Comparison of ENCODE assay signal across 20 cellular contexts in the genomic region with DNA sequence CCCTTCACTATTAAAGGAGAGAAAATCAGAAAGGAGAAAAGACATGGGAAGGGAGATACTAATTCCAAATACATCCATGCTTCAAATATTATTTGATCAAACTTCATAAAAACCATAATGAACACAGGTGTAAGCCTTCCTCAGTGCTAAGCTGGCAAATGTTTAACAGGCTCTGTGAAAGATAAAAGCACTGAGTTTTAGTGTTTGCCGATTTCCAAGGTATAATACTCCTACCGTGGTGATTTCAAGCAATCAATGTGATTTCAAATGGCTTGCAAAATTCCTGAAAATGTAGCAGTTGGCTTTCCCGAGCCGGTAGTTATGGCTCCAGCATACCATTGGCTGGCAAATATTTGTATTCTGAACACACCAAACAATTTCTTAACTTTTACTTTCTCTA.
"Had no signal": no experiment of that assay in that cellular context is flagged by ENCODE, and none has a peak within 500 bp of the region (broad histone marks: within the 10 kb centered on the region; RNA-seq: fewer than 3 reads in every experiment).

No MANE protein-coding gene starts in this region.

- H3K9me3 Mint-ChIP-seq: natural killer cell had no signal

- H3K4me3 Mint-ChIP-seq: immature natural killer cell, natural killer cell, neural crest cell had no signal

- ATAC-seq: esophagus mucosa, gastrocnemius medialis, heart right ventricle, natural killer cell, right cardiac atrium had no signal

- H3K4me1 ChIP-seq: colonic mucosa, gastrocnemius medialis had no signal

- DNase-seq: dermis blood vessel endothelial cell; effector CD4-positive, alpha-beta T cell; gastrocnemius medialis; heart right ventricle; immature natural killer cell; left ventricle myocardium inferior; mesenchymal stem cell; natural killer cell; ovary; right cardiac atrium; small intestine; stimulated activated CD4-positive, alpha-beta T cell treated with anti-CD3 and anti-CD28 coated beads, Interleukin-12 subunit alpha, Interleukin-12 subunit beta, amount 100 ng/mL, for 4 hours; stimulated activated CD4-positive, alpha-beta T cell treated with anti-CD3 and anti-CD28 coated beads, Interleukin-2, amount 100 ng/mL, for 48 hours; stimulated activated naive CD4-positive, alpha-beta T cell treated with Interleukin-2 at 50 U/mL for 16 hours; trophoblast cell had no signal

- H3K27ac Mint-ChIP-seq: immature natural killer cell, natural killer cell, progenitor cell of endocrine pancreas had no signal

- H3K36me3 ChIP-seq: colonic mucosa, gastrocnemius medialis, heart right ventricle, left ventricle myocardium inferior, ovary had no signal

- H3K27me3 ChIP-seq: colonic mucosa, gastrocnemius medialis, heart right ventricle, ovary had no signal

- H3K9me3 ChIP-seq: colonic mucosa, gastrocnemius medialis, heart right ventricle, left ventricle myocardium inferior, ovary had no signal

- H3K27ac ChIP-seq: colonic mucosa, gastrocnemius medialis, heart right ventricle, left ventricle myocardium inferior, ovary had no signal

- H3K4me3 ChIP-seq: colonic mucosa, gastrocnemius medialis, heart right ventricle, left ventricle myocardium inferior, lung, ovary had no signal

- H3K27me3 Mint-ChIP-seq: progenitor cell of endocrine pancreas had no signal

- H3K36me3 Mint-ChIP-seq: immature natural killer cell, natural killer cell had no signal

- H3K4me1 Mint-ChIP-seq: immature natural killer cell, natural killer cell had no signal
